ENCODE assay signal across 23 cellular contexts in genomic region chr14:35042632-35043031, GRCh38. TPM values are rescaled to one million over a fixed set of nuclear protein-coding genes. Genes with fewer than 3 reads are reported as not detected.
DNase-seq lines count a peak whose midpoint lies in the region; ATAC-seq, FAIRE-seq and TF ChIP-seq lines count a peak whose summit lies in the region.
"Had no signal": no experiment of that assay in that cellular context is flagged by ENCODE, and none has a peak within 500 bp of the region (broad histone marks: within the 10 kb centered on the region; RNA-seq: fewer than 3 reads in every experiment).

No MANE protein-coding gene starts in this region.

- peak overlapping the region; percentile 31 for H3K27ac Mint-ChIP-seq in activated naive CD4-positive, alpha-beta T cell treated with anti-CD3 and anti-CD28 coated beads, Interleukin-2, amount 50 U/mL, for 24 hours
- no peak overlapping the region for H3K27ac Mint-ChIP-seq in activated naive CD4-positive, alpha-beta T cell treated with anti-CD3 and anti-CD28 coated beads, Interleukin-2, amount 10 ng/mL, durations not matched to agents 7 days and 5 days
- peak overlapping the region; percentile 4 for H3K27ac Mint-ChIP-seq in CD8-positive, alpha-beta T cell
- peak overlapping the region in 5 of 6 donors; percentile 43 to 82 (median 63) for H3K27ac Mint-ChIP-seq in immature natural killer cell

- H3K4me1 Mint-ChIP-seq in activated naive CD4-positive, alpha-beta T cell treated with anti-CD3 and anti-CD28 coated beads, Interleukin-2, amount 50 U/mL, for 24 hours = peaks cover 20% of the 10 kb centered on the region
- peaks cover 19% of the 10 kb centered on the region for H3K4me1 Mint-ChIP-seq in activated naive CD4-positive, alpha-beta T cell treated with anti-CD3 and anti-CD28 coated beads, Interleukin-2, amount 10 ng/mL, durations not matched to agents 7 days and 5 days
- peaks cover 15% of the 10 kb centered on the region for H3K4me1 Mint-ChIP-seq in CD8-positive, alpha-beta T cell (ENCODE audit: low read depth)
- peaks cover 15 to 20% of the 10 kb centered on the region in 2 donors for H3K4me1 Mint-ChIP-seq in immature natural killer cell

- H3K9me3 ChIP-seq in CD8-positive, alpha-beta T cell (ENCODE audit: low read length) = no peaks in the 10 kb centered on the region
- no peaks in the 10 kb centered on the region for H3K9me3 ChIP-seq in neutrophil
- no peaks in the 10 kb centered on the region for H3K9me3 ChIP-seq in right atrium auricular region
- H3K9me3 ChIP-seq: MG63 had no signal

- intact Hi-C loops in CD8-positive, alpha-beta T cell (cut with DNase I, micrococcal nuclease) = no loop called here

- POLR2A ChIA-PET in CD8-positive, alpha-beta T cell (lab: Charles Lee) = no interaction called here

- no peak overlapping the region for H3K4me3 ChIP-seq in CD8-positive, alpha-beta T cell (ENCODE audit: low read depth, low read length)
- H3K4me3 ChIP-seq in neutrophil (ENCODE audit: low read depth in 1 of 2, low read length in 1 of 2) (peak overlapping the region in 1 of 2 experiments; percentile 10), right atrium auricular region (no peak overlapping the region)
- H3K4me3 ChIP-seq: GM12878, MG63 had no signal

- H3K27me3 Mint-ChIP-seq in activated naive CD4-positive, alpha-beta T cell treated with anti-CD3 and anti-CD28 coated beads, Interleukin-2, amount 50 U/mL, for 24 hours = no peaks in the 10 kb centered on the region
- no peaks in the 10 kb centered on the region for H3K27me3 Mint-ChIP-seq in activated naive CD4-positive, alpha-beta T cell treated with anti-CD3 and anti-CD28 coated beads, Interleukin-2, amount 10 ng/mL, durations not matched to agents 7 days and 5 days
- no peaks in the 10 kb centered on the region for H3K27me3 Mint-ChIP-seq in CD8-positive, alpha-beta T cell (ENCODE audit: low read depth)
- peaks cover 6 to 20% (median 19%) of the 10 kb centered on the region in 3 donors for H3K27me3 Mint-ChIP-seq in immature natural killer cell (ENCODE audit: low read depth in 3 of 3)

- no peak for TF ChIP-seq CTCF in CD8-positive, alpha-beta T cell (IDR thresholded peaks at IDR 0.05)
- no peak for TF ChIP-seq CTCF in neutrophil (IDR thresholded peaks at IDR 0.05)
- no peak for TF ChIP-seq CTCF in right atrium auricular region (IDR thresholded peaks at IDR 0.05)

- DNase-seq in activated naive CD4-positive, alpha-beta T cell treated with anti-CD3 and anti-CD28 coated beads, Interleukin-2, amount 10 ng/mL, durations not matched to agents 7 days and 5 days = no peak
- DNase-seq in CD8-positive, alpha-beta T cell = no peak
- DNase-seq in immature natural killer cell (no peak), RCC 7860 (ENCODE audit: low spot score) (no peak), right atrium auricular region (ENCODE audit: low spot score) (no peak)
- no peak for DNase-seq in stimulated activated CD4-positive, alpha-beta T cell treated with anti-CD3 and anti-CD28 coated beads, Interleukin-12 subunit alpha, Interleukin-12 subunit beta, amount 100 ng/mL, for 4 hours
- DNase-seq: 8988T; Calu3; EL; H9; IMR-90; MG63; NCI-H1092; NCI-H1436 treated with DMSO at 0.1 percent for 48 hours; NCI-H2029; NCI-H2171; NCI-H446 treated with DMSO at 0.1 percent for 48 hours; NK-92 treated with Interleukin-12 subunit alpha and Interleukin-12 subunit beta, amount 100 ng/mL, for 24 hours; SHP77 had no signal

- H3K9me3 Mint-ChIP-seq in activated naive CD4-positive, alpha-beta T cell treated with anti-CD3 and anti-CD28 coated beads, Interleukin-2, amount 50 U/mL, for 24 hours = no peaks in the 10 kb centered on the region
- no peaks in the 10 kb centered on the region for H3K9me3 Mint-ChIP-seq in activated naive CD4-positive, alpha-beta T cell treated with anti-CD3 and anti-CD28 coated beads, Interleukin-2, amount 10 ng/mL, durations not matched to agents 7 days and 5 days
- no peaks in the 10 kb centered on the region for H3K9me3 Mint-ChIP-seq in CD8-positive, alpha-beta T cell
- no peaks in the 10 kb centered on the region for H3K9me3 Mint-ChIP-seq in immature natural killer cell
- H3K9me3 Mint-ChIP-seq: CD14-positive monocyte, H9 had no signal

- H3K4me3 Mint-ChIP-seq in activated naive CD4-positive, alpha-beta T cell treated with anti-CD3 and anti-CD28 coated beads, Interleukin-2, amount 50 U/mL, for 24 hours = no peak overlapping the region
- no peak overlapping the region for H3K4me3 Mint-ChIP-seq in activated naive CD4-positive, alpha-beta T cell treated with anti-CD3 and anti-CD28 coated beads, Interleukin-2, amount 10 ng/mL, durations not matched to agents 7 days and 5 days
- H3K4me3 Mint-ChIP-seq in CD8-positive, alpha-beta T cell = no peak overlapping the region
- H3K4me3 Mint-ChIP-seq in immature natural killer cell = no peak overlapping the region
- H3K4me3 Mint-ChIP-seq: CD14-positive monocyte, H9 had no signal

- no peak for ATAC-seq in CD8-positive, alpha-beta T cell
- ATAC-seq: GM12878 had no signal

- H3K4me1 ChIP-seq in CD8-positive, alpha-beta T cell (ENCODE audit: insufficient read depth, low read length) = peaks cover 15% of the 10 kb centered on the region
- peaks cover 44 to 51% of the 10 kb centered on the region in 2 experiments for H3K4me1 ChIP-seq in neutrophil (ENCODE audit: control insufficient read depth in 1 of 2, insufficient read depth in 1 of 2, low read depth in 1 of 2, low read length in 1 of 2)
- H3K4me1 ChIP-seq in right atrium auricular region = peaks cover 0 to 13% of the 10 kb centered on the region in 2 donors

- no peak overlapping the region for H3K27ac ChIP-seq in CD8-positive, alpha-beta T cell (ENCODE audit: low read depth, low read length)
- H3K27ac ChIP-seq in neutrophil (peak overlapping the region; percentile 80), right atrium auricular region (no peak overlapping the region)

- no peak for FAIRE-seq in RCC 7860 (lab: Jason Lieb, UNC)
- FAIRE-seq: GM12878 had no signal

- H3K36me3 ChIP-seq in CD8-positive, alpha-beta T cell (ENCODE audit: insufficient read depth, low read length) = no peaks in the 10 kb centered on the region
- H3K36me3 ChIP-seq in neutrophil (no peaks in the 10 kb centered on the region), right atrium auricular region (no peaks in the 10 kb centered on the region)
- H3K36me3 ChIP-seq: MG63 had no signal

- no peaks in the 10 kb centered on the region for H3K27me3 ChIP-seq in CD8-positive, alpha-beta T cell (ENCODE audit: insufficient read depth, low read length)
- H3K27me3 ChIP-seq in neutrophil (no peaks in the 10 kb centered on the region), right atrium auricular region (no peaks in the 10 kb centered on the region)
- H3K27me3 ChIP-seq: MG63 had no signal

- H3K36me3 Mint-ChIP-seq in activated naive CD4-positive, alpha-beta T cell treated with anti-CD3 and anti-CD28 coated beads, Interleukin-2, amount 50 U/mL, for 24 hours = no peaks in the 10 kb centered on the region
- H3K36me3 Mint-ChIP-seq in activated naive CD4-positive, alpha-beta T cell treated with anti-CD3 and anti-CD28 coated beads, Interleukin-2, amount 10 ng/mL, durations not matched to agents 7 days and 5 days = peaks cover under 1% of the 10 kb centered on the region
- H3K36me3 Mint-ChIP-seq in CD8-positive, alpha-beta T cell = peaks cover 3% of the 10 kb centered on the region
- no peaks in the 10 kb centered on the region for H3K36me3 Mint-ChIP-seq in immature natural killer cell
- H3K36me3 Mint-ChIP-seq: CD14-positive monocyte had no signal

- CTCF ChIA-PET in activated naive CD4-positive, alpha-beta T cell treated with anti-CD3 and anti-CD28 coated beads, Interleukin-2, amount 10 ng/mL, durations not matched to agents 7 days and 5 days (lab: Charles Lee) = interaction anchor here (1.2 to 1.6 kb wide), 2 partner anchors 39 to 367 kb away, joined by 4 to 5 read pairs; no protein-coding TSS in a partner anchor
- CTCF ChIA-PET in CD8-positive, alpha-beta T cell (lab: Charles Lee) = no interaction called here

RNA-seq across cellular contexts. Expression of gene FAM177A1, which starts 3.4 kb away (rescaled TPM):
- 100 to 1,000 TPM; 227 to 230 TPM for total RNA-seq in CD8-positive, alpha-beta T cell
- polyA plus RNA-seq in immature natural killer cell = 10 to 100 TPM; 42.5 to 75.3 (median 47.7) TPM
- 10 to 100 TPM; 58.1 to 61.8 TPM for total RNA-seq in right atrium auricular region

RNA-seq across cellular contexts. Expression of gene SRP54, which starts 59.8 kb away (rescaled TPM):
- 10 to 100 TPM; 40.4 to 42.4 TPM for total RNA-seq in CD8-positive, alpha-beta T cell
- polyA plus RNA-seq in immature natural killer cell = 10 to 100 TPM; 25.4 to 50.6 (median 29.5) TPM
- 10 to 100 TPM; 29.8 to 33.3 TPM for total RNA-seq in right atrium auricular region
